ENCODE assay signal across 9 cellular contexts in the genomic region with DNA sequence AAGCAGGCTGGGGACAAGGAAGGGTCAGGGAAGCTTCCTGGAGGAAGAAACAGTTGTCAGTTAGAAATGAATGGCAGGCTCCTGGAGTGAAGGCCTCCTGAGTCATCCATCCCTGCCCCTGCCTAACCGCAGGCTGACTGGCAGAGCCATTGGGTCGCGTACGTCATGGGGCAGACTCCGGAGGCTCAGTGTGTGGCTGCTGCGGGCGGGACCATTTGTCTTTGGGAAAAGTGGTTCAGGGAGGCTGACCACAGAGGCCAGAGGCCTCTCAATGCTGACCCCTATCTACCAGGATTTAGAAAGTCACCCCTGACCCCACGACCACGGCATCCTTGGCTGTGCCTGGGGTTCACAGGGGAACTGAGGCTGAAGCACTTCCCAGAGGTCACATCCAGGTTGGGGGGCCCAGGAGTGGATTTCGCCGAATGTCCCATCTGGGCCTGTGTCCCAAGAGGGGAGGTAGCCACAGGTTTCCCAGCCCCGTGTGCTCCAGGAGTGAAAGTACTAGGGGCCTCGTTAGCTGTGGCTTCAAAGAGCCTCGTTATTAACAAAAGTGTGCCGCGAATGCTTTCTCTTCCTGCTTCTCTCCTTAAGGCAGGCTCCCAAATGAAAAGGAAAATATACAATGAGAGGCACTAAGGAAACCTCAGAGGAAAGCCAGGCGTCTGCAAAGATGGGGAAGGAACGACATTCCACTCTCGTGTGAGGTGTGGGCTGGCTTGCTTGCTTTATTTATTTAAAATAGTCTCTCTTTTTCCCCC. TPM values are rescaled to one million over a fixed set of nuclear protein-coding genes. Genes with fewer than 3 reads are reported as not detected.
DNase-seq lines count a peak whose midpoint lies in the region; ATAC-seq and TF ChIP-seq lines count a peak whose summit lies in the region.
"Had no signal": no experiment of that assay in that cellular context is flagged by ENCODE, and none has a peak within 500 bp of the region (broad histone marks: within the 10 kb centered on the region; RNA-seq: fewer than 3 reads in every experiment).

No MANE protein-coding gene starts in this region.

- WGBS in gastroesophageal sphincter (ENCODE audit: low coverage in 1 of 2), 2 donors, result 52 to 62% methylated on average over 6 to 17 of the region's 19 CpGs

- H3K4me3 ChIP-seq in gastroesophageal sphincter, result no peak overlapping the region
- no peak overlapping the region for H3K4me3 ChIP-seq in WERI-Rb-1 (ENCODE audit: low read depth, low read length)
- H3K4me3 ChIP-seq: skin epidermis had no signal

- TF ChIP-seq CTCF in gastroesophageal sphincter (IDR thresholded peaks at IDR 0.05) (no peak), WERI-Rb-1 (IDR thresholded peaks at IDR 0.05; ENCODE audit: low read depth, low read length) (no peak)

- TF ChIP-seq EP300 in gastroesophageal sphincter (IDR thresholded peaks at IDR 0.05), result no peak

- H3K36me3 ChIP-seq in gastroesophageal sphincter, result no peaks in the 10 kb centered on the region
- no peaks in the 10 kb centered on the region for H3K36me3 ChIP-seq in WERI-Rb-1

- H3K27me3 ChIP-seq in gastroesophageal sphincter (no peaks in the 10 kb centered on the region), WERI-Rb-1 (ENCODE audit: insufficient read depth, low read depth, severe bottlenecking) (no peaks in the 10 kb centered on the region)

- H3K9me3 ChIP-seq in gastroesophageal sphincter, result no peaks in the 10 kb centered on the region
- H3K9me3 ChIP-seq in WERI-Rb-1 (ENCODE audit: severe bottlenecking), result no peaks in the 10 kb centered on the region

- DNase-seq in NCI-H2107 treated with DMSO at 0.1 percent for 48 hours (lab: John Stamatoyannopoulos, UW; ENCODE audit: unreplicated experiment), result peak; percentile 44
- DNase-seq in NCI-H2107 (lab: John Stamatoyannopoulos, UW), result no peak
- DNase-seq in WERI-Rb-1, result no peak

- ATAC-seq in SK-N-SH treated with all-trans-retinoic acid at 6 μM for 48 hours (peak; percentile 94), gastroesophageal sphincter (no peak), GM19035 (IDR thresholded peaks at IDR 0.05; ENCODE audit: unreplicated experiment) (no peak), GM19328 (IDR thresholded peaks at IDR 0.05; ENCODE audit: unreplicated experiment) (no peak)

- H3K27ac ChIP-seq in gastroesophageal sphincter (peak overlapping the region in 3 of 4 donors; percentile 50 to 69 (median 61)), temporal lobe (ENCODE audit: low read depth, low read length) (peak overlapping the region; percentile 97), WERI-Rb-1 (no peak overlapping the region)
- H3K27ac ChIP-seq: skin epidermis had no signal

- TF ChIP-seq POLR2A in gastroesophageal sphincter (IDR thresholded peaks at IDR 0.05), result no peak

- peaks cover 0 to 50% (median 7%) of the 10 kb centered on the region in 3 donors for H3K4me1 ChIP-seq in gastroesophageal sphincter

TF ChIP-seq in SK-N-SH treated with all-trans-retinoic acid at 6 μM for 48 hours, 23 proteins besides CTCF, POLR2A, EP300 and RAD21:
- TF ChIP-seq, protein P1, sequence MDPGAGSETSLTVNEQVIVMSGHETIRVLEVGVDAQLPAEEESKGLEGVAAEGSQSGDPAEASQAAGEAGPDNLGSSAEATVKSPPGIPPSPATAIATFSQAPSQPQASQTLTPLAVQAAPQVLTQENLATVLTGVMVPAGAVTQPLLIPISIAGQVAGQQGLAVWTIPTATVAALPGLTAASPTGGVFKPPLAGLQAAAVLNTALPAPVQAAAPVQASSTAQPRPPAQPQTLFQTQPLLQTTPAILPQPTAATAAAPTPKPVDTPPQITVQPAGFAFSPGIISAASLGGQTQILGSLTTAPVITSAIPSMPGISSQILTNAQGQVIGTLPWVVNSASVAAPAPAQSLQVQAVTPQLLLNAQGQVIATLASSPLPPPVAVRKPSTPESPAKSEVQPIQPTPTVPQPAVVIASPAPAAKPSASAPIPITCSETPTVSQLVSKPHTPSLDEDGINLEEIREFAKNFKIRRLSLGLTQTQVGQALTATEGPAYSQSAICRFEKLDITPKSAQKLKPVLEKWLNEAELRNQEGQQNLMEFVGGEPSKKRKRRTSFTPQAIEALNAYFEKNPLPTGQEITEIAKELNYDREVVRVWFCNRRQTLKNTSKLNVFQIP (CRISPR knock-in tag; IDR thresholded peaks at IDR 0.05; ENCODE audit: borderline replicate concordance, low read depth), result no peak
- TF ChIP-seq ZFP30 (CRISPR knock-in tag; IDR thresholded peaks at IDR 0.05), result no peak
- TF ChIP-seq BACH2 (CRISPR knock-in tag; IDR thresholded peaks at IDR 0.05; ENCODE audit: borderline replicate concordance), result no peak
- no peak for TF ChIP-seq ARNTL (CRISPR knock-in tag; IDR thresholded peaks at IDR 0.05; ENCODE audit: borderline replicate concordance, low read depth)
- TF ChIP-seq ZNF8 (CRISPR knock-in tag; IDR thresholded peaks at IDR 0.05), result no peak

RNA-seq across cellular contexts. Expression of a gene that starts 58.9 kb away (rescaled TPM):
- total RNA-seq in gastroesophageal sphincter, result 1 to 10 TPM; 1.1 to 4.7 (median 3.6) TPM
- total RNA-seq in temporal lobe, result 7.6 TPM
